ENCODE assay signal across 2 cellular contexts in the genomic region with DNA sequence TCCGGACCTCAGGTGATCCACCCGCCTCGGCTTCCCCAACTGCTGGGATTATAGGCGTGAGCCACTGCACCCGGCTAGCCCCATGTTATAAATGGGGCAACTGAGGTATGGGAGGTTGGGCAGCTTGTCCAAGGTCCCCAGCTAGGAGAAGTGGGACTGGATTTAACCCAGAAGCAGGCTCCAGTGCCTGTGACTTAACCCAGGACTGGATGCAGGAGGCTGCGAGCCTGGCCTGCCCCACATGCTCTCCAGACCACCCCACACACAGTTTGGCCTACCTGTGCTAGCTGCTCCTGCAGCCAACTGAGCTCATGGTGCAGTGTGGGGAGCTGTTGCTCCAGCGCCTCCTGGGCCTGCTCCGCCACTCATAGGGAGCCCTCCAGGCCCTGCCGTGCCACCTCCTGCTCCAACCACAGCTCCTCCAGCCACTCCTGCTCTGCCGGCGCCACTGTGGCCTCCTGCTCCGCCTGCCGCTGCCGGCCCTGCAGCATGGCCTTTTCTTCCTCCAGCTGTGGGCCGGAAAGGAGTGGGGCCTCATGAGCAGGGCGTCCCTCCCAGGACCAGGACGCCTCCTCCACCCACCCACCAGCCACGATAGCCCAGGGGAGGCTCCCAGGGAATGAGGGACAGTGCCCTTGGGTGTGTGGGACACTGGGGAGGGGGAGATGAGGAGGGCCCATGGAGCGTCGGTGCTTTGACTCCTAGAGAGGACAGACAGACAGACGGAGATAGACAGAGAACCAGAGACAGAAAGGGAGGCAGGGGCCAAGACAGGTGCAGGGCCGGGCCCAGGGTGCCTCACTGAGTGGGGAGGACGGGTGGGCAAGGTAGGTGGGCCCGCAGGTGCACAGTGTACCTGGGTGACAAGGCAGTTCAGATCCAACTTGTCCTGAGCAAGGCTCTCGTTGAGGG.
TF ChIP-seq lines count a peak whose summit lies in the region.

No MANE protein-coding gene starts in this region.

TF ChIP-seq in SK-N-SH, 30 proteins besides CTCF, POLR2A, EP300 and RAD21:
- TF ChIP-seq, protein P1, sequence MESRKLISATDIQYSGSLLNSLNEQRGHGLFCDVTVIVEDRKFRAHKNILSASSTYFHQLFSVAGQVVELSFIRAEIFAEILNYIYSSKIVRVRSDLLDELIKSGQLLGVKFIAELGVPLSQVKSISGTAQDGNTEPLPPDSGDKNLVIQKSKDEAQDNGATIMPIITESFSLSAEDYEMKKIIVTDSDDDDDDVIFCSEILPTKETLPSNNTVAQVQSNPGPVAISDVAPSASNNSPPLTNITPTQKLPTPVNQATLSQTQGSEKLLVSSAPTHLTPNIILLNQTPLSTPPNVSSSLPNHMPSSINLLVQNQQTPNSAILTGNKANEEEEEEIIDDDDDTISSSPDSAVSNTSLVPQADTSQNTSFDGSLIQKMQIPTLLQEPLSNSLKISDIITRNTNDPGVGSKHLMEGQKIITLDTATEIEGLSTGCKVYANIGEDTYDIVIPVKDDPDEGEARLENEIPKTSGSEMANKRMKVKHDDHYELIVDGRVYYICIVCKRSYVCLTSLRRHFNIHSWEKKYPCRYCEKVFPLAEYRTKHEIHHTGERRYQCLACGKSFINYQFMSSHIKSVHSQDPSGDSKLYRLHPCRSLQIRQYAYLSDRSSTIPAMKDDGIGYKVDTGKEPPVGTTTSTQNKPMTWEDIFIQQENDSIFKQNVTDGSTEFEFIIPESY (IDR thresholded peaks at IDR 0.05; ENCODE audit: borderline replicate concordance, low read depth) = no peak
- TF ChIP-seq MXI1 (IDR thresholded peaks at IDR 0.05; ENCODE audit: low read depth, low read length) (no peak), POLR2AphosphoS5 (IDR thresholded peaks at IDR 0.05; ENCODE audit: low read depth, low read length) (no peak), ELF1 (IDR thresholded peaks at IDR 0.05) (no peak), RCOR1 (IDR thresholded peaks at IDR 0.05; ENCODE audit: low read length) (no peak), TEAD4 (IDR thresholded peaks at IDR 0.05; ENCODE audit: borderline replicate concordance, insufficient read depth) (no peak), YY1 (IDR thresholded peaks at IDR 0.05; ENCODE audit: low read depth) (no peak), NRF1 (IDR thresholded peaks at IDR 0.05; ENCODE audit: low read depth, low read length) (no peak), FOSL2 (IDR thresholded peaks at IDR 0.05; ENCODE audit: borderline replicate concordance, low read depth) (no peak)
- TF ChIP-seq, protein P2, sequence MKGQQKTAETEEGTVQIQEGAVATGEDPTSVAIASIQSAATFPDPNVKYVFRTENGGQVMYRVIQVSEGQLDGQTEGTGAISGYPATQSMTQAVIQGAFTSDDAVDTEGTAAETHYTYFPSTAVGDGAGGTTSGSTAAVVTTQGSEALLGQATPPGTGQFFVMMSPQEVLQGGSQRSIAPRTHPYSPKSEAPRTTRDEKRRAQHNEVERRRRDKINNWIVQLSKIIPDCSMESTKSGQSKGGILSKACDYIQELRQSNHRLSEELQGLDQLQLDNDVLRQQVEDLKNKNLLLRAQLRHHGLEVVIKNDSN (IDR thresholded peaks at IDR 0.05; ENCODE audit: borderline replicate concordance, low read depth) = no peak

TF ChIP-seq in SK-N-SH treated with all-trans-retinoic acid at 6 μM for 48 hours, 23 proteins besides CTCF, POLR2A, EP300 and RAD21:
- TF ChIP-seq ZNF565 (CRISPR knock-in tag; conservative IDR thresholded peaks at IDR 0.05; ENCODE audit: low read depth) (no peak), BACH2 (CRISPR knock-in tag; IDR thresholded peaks at IDR 0.05; ENCODE audit: borderline replicate concordance) (no peak), OSR1 (CRISPR knock-in tag; IDR thresholded peaks at IDR 0.05) (no peak), PPARA (CRISPR knock-in tag; IDR thresholded peaks at IDR 0.05; ENCODE audit: borderline replicate concordance) (no peak), ESRRG (CRISPR knock-in tag; IDR thresholded peaks at IDR 0.05) (no peak), ZC3H10 (CRISPR knock-in tag; IDR thresholded peaks at IDR 0.05) (no peak), GLIS3 (CRISPR knock-in tag; IDR thresholded peaks at IDR 0.05) (no peak), ZFP3 (CRISPR knock-in tag; IDR thresholded peaks at IDR 0.05) (no peak), RARB (CRISPR knock-in tag; IDR thresholded peaks at IDR 0.05) (no peak)
- TF ChIP-seq, protein P3, sequence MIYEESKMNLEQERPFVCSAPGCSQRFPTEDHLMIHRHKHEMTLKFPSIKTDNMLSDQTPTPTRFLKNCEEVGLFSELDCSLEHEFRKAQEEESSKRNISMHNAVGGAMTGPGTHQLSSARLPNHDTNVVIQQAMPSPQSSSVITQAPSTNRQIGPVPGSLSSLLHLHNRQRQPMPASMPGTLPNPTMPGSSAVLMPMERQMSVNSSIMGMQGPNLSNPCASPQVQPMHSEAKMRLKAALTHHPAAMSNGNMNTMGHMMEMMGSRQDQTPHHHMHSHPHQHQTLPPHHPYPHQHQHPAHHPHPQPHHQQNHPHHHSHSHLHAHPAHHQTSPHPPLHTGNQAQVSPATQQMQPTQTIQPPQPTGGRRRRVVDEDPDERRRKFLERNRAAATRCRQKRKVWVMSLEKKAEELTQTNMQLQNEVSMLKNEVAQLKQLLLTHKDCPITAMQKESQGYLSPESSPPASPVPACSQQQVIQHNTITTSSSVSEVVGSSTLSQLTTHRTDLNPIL (CRISPR knock-in tag; IDR thresholded peaks at IDR 0.05; ENCODE audit: low read depth) = no peak
- TF ChIP-seq, protein P4, sequence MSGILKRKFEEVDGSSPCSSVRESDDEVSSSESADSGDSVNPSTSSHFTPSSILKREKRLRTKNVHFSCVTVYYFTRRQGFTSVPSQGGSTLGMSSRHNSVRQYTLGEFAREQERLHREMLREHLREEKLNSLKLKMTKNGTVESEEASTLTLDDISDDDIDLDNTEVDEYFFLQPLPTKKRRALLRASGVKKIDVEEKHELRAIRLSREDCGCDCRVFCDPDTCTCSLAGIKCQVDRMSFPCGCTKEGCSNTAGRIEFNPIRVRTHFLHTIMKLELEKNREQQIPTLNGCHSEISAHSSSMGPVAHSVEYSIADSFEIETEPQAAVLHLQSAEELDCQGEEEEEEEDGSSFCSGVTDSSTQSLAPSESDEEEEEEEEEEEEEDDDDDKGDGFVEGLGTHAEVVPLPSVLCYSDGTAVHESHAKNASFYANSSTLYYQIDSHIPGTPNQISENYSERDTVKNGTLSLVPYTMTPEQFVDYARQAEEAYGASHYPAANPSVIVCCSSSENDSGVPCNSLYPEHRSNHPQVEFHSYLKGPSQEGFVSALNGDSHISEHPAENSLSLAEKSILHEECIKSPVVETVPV (CRISPR knock-in tag; IDR thresholded peaks at IDR 0.05) = no peak
TF ChIP-seq in SK-N-SH treated with all-trans-retinoic acid at 6 μM for 48 hours: peak in this region for 0.
